ENCODE assay signal across 8 cellular contexts in the genomic region with DNA sequence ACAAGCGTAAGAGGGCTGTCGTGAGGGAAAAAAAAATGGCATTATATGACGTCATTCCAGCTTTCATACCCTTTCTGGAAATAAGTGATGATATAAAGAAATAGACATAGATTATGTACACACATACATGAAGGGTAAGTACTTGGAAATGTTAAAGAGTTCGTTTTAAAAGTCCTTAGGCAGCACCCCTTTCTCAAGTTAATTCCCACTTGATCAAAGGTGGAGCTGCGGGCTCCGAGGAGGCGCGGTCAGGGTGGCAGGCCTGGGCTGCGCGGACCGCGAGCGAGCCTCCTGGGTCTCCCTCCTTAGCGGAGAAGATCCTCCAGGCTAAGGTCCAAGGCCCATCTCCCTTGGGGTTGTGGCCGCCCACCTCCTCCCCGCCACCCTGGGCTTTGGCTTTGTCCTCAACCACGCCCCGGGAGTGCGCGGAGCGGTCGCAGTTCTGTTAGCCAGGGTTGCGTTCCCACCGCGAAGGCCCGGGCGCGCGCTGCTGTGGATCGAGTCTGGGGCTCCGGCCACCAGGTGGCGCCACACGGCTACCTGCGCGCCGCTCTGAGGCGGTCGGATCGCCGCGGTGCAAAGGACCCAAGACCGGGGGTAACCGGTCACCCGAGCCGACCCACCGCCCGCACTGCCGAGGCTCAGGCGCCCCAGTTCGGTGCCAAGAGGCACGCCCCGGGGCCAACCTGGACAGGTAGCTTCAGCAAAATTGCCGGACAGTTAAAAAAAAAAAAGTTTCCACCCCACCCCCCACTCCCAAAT.
A peak's percentile ranks its signal among the peaks of the same experiment; 100 is the strongest.
DNase-seq lines count a peak whose midpoint lies in the region; ATAC-seq and TF ChIP-seq lines count a peak whose summit lies in the region.

No MANE protein-coding gene starts in this region.

- no peaks in the 10 kb centered on the region for H4K20me1 ChIP-seq in SU-DHL-6 (ENCODE audit: low read depth, low read length)

- H3K9me3 ChIP-seq in SU-DHL-6 (ENCODE audit: insufficient read depth, low read length), result no peaks in the 10 kb centered on the region

- no peaks in the 10 kb centered on the region for H3F3A ChIP-seq in SU-DHL-6 (ENCODE audit: insufficient read depth)

- intact Hi-C loops in Calu3 (cut with micrococcal nuclease; ENCODE audit: unreplicated experiment) (loop anchor here (5.0 kb wide), 1 partner anchor 206 kb away; no protein-coding TSS in a partner anchor), left ventricle myocardium superior (cut with micrococcal nuclease) (no loop called here)

- no TSS peak for BruUV-seq in Calu3 (replicated peaks; lab: Mats Ljungman, UMichigan)

- H3K4me3 Mint-ChIP-seq in Calu3 (ENCODE audit: low read depth, unreplicated experiment), result peak overlapping the region; percentile 69
- H3K4me3 Mint-ChIP-seq in activated naive CD8-positive, alpha-beta T cell treated with anti-CD3 and anti-CD28 coated beads, Interleukin-2, amount 50 U/mL, for 24 hours, result no peak overlapping the region

- peaks cover 8% of the 10 kb centered on the region for H3K36me3 Mint-ChIP-seq in Calu3 (ENCODE audit: insufficient read depth, unreplicated experiment)
- no peaks in the 10 kb centered on the region for H3K36me3 Mint-ChIP-seq in activated naive CD8-positive, alpha-beta T cell treated with anti-CD3 and anti-CD28 coated beads, Interleukin-2, amount 50 U/mL, for 24 hours (ENCODE audit: low read depth)

- H3K4me3 ChIP-seq in SU-DHL-6 (ENCODE audit: insufficient read depth, low read length, poor library complexity, severe bottlenecking), result no peak overlapping the region
- peak overlapping the region; percentile 21 for H3K4me3 ChIP-seq in urinary bladder (ENCODE audit: low read depth, low read length)

- H3K27me3 ChIP-seq in SU-DHL-6 (ENCODE audit: low read length), result no peaks in the 10 kb centered on the region

- WGBS in urinary bladder, result 3% methylated on average over 53 of the region's 53 CpGs

- H3K27me3 Mint-ChIP-seq in Calu3 (ENCODE audit: unreplicated experiment), result peaks cover 13% of the 10 kb centered on the region
- H3K27me3 Mint-ChIP-seq in activated naive CD8-positive, alpha-beta T cell treated with anti-CD3 and anti-CD28 coated beads, Interleukin-2, amount 50 U/mL, for 24 hours, result peaks cover 15% of the 10 kb centered on the region

- no peak overlapping the region for H3K27ac Mint-ChIP-seq in Calu3 (ENCODE audit: unreplicated experiment)
- peak overlapping the region; percentile 35 for H3K27ac Mint-ChIP-seq in activated naive CD8-positive, alpha-beta T cell treated with anti-CD3 and anti-CD28 coated beads, Interleukin-2, amount 50 U/mL, for 24 hours

- no peak overlapping the region for H3K9ac ChIP-seq in SU-DHL-6 (ENCODE audit: low read length)

- H3K4me2 ChIP-seq in SU-DHL-6 (ENCODE audit: low read depth, low read length, poor library complexity, severe bottlenecking), result peak overlapping the region; percentile 27

- no peaks in the 10 kb centered on the region for H3K4me1 Mint-ChIP-seq in Calu3 (ENCODE audit: low read depth, unreplicated experiment)
- H3K4me1 Mint-ChIP-seq in activated naive CD8-positive, alpha-beta T cell treated with anti-CD3 and anti-CD28 coated beads, Interleukin-2, amount 50 U/mL, for 24 hours, result peaks cover 4% of the 10 kb centered on the region

- ATAC-seq in GM21528 (IDR thresholded peaks at IDR 0.05; ENCODE audit: low FRiP score, unreplicated experiment) (peak; percentile 48), left ventricle myocardium superior (peak; percentile 97)
- ATAC-seq in activated naive CD8-positive, alpha-beta T cell treated with anti-CD3 and anti-CD28 coated beads, Interleukin-2, amount 50 U/mL, for 24 hours, result peak; percentile 97

- H3K9me3 Mint-ChIP-seq in Calu3 (ENCODE audit: low read depth, unreplicated experiment), result no peaks in the 10 kb centered on the region
- H3K9me3 Mint-ChIP-seq in activated naive CD8-positive, alpha-beta T cell treated with anti-CD3 and anti-CD28 coated beads, Interleukin-2, amount 50 U/mL, for 24 hours, result no peaks in the 10 kb centered on the region

- CTCF ChIA-PET in Calu3 (lab: Charles Lee), result interaction anchor here (0.6 kb wide), 2 partner anchors 215 to 261 kb away, joined by 5 to 9 read pairs; no protein-coding TSS in a partner anchor

- H3K27ac ChIP-seq in SU-DHL-6 (ENCODE audit: low read depth, low read length) (no peak overlapping the region), urinary bladder (ENCODE audit: low read depth) (no peak overlapping the region)

- H3K4me1 ChIP-seq in urinary bladder (ENCODE audit: insufficient read depth), result no peaks in the 10 kb centered on the region

- H3K36me3 ChIP-seq in SU-DHL-6 (ENCODE audit: low read length), result no peaks in the 10 kb centered on the region
- H3K36me3 ChIP-seq in urinary bladder (ENCODE audit: insufficient read depth), result no peaks in the 10 kb centered on the region

- TF ChIP-seq CTCF in Calu3 (IDR thresholded peaks at IDR 0.05; ENCODE audit: unreplicated experiment), result peak; percentile 92
- peak; percentile 61 for TF ChIP-seq CTCF in LNCAP (IDR thresholded peaks at IDR 0.05)
- TF ChIP-seq CTCF in SU-DHL-6 (IDR thresholded peaks at IDR 0.05; ENCODE audit: insufficient read depth, low read length, poor library complexity, severe bottlenecking), result peak; percentile 56

- no peaks in the 10 kb centered on the region for H3K9me2 ChIP-seq in SU-DHL-6 (replicated peaks; ENCODE audit: insufficient read depth, low read length)

- DNase-seq in Calu3 (peak; percentile 92), left ventricle myocardium superior (peak; percentile 92), pulmonary artery endothelial cell (ENCODE audit: low read depth, low spot score) (peak; percentile 30)
- DNase-seq in activated naive CD8-positive, alpha-beta T cell treated with anti-CD3 and anti-CD28 coated beads, Interleukin-2, amount 50 U/mL, for 24 hours, result peak; percentile 90

- no peaks in the 10 kb centered on the region for H3K79me2 ChIP-seq in SU-DHL-6 (ENCODE audit: insufficient read depth, low read length)

- H2AFZ ChIP-seq in SU-DHL-6 (ENCODE audit: low read depth, low read length, severe bottlenecking), result no peak overlapping the region

Comparison
In these comparisons a context has a peak if more than half of its experiments do, and no peak if none do; other contexts are left out.
1. DNase-seq: peak in every context shown above with its lines; median percentile 92 in Calu3; 92 in left ventricle myocardium superior; 90 in activated naive CD8-positive, alpha-beta T cell treated with anti-CD3 and anti-CD28 coated beads, Interleukin-2, amount 50 U/mL, for 24 hours; 30 in pulmonary artery endothelial cell.